23 cellular contexts compared by ENCODE assay signal in the genomic region with DNA sequence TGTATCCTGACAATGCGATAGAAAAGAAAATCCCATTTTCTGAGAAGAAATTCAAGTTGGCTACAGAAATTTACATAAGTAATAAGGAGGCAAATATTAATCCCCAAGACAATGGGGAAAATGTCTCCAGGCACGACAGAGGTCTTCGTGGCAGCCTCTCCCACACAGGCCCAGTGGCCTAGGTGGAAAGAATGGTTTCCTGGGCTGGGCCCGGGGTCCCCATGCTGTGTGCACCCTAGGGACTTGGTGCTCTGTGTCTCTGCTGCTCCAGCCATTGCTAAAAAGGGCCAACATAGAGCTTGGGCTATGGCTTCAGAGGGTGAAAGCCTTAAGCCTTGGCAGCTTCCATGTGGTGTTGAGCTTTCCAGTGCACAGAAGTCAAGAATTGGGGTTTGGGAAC.
"Had no signal": no experiment of that assay in that cellular context is flagged by ENCODE, and none has a peak within 500 bp of the region (broad histone marks: within the 10 kb centered on the region; RNA-seq: fewer than 3 reads in every experiment).

No MANE protein-coding gene starts in this region.

- H3K4me3 ChIP-seq: colonic mucosa, coronary artery, dorsolateral prefrontal cortex, esophagus muscularis mucosa, esophagus squamous epithelium, gastrocnemius medialis, gastroesophageal sphincter, heart left ventricle, heart right ventricle had no signal

- H3K9me3 ChIP-seq: colonic mucosa, esophagus muscularis mucosa, esophagus squamous epithelium, gastrocnemius medialis, gastroesophageal sphincter had no signal

- H3K27ac ChIP-seq: colonic mucosa, coronary artery, dorsolateral prefrontal cortex, epithelial cell of prostate, esophagus muscularis mucosa, esophagus squamous epithelium, foreskin keratinocyte, gastrocnemius medialis, gastroesophageal sphincter, heart left ventricle, heart right ventricle had no signal

- H3K4me1 ChIP-seq: colonic mucosa, gastrocnemius medialis had no signal

- H3K36me3 ChIP-seq: colonic mucosa, esophagus muscularis mucosa, esophagus squamous epithelium, gastrocnemius medialis, gastroesophageal sphincter, heart left ventricle, heart right ventricle had no signal

- DNase-seq: colonic mucosa; cortex of kidney; dermis blood vessel endothelial cell; dorsolateral prefrontal cortex; effector CD4-positive, alpha-beta T cell; effector CD8-positive, alpha-beta T cell; effector memory CD4-positive, alpha-beta T cell; effector memory CD8-positive, alpha-beta T cell; endodermal cell; erythroblast; esophagus squamous epithelium; foreskin fibroblast; foreskin keratinocyte; foreskin melanocyte; gastrocnemius medialis; glutamatergic neuron; head of caudate nucleus; heart left ventricle; heart right ventricle had no signal
